Comparison of ENCODE assay signal across 8 cellular contexts in the genomic region with DNA sequence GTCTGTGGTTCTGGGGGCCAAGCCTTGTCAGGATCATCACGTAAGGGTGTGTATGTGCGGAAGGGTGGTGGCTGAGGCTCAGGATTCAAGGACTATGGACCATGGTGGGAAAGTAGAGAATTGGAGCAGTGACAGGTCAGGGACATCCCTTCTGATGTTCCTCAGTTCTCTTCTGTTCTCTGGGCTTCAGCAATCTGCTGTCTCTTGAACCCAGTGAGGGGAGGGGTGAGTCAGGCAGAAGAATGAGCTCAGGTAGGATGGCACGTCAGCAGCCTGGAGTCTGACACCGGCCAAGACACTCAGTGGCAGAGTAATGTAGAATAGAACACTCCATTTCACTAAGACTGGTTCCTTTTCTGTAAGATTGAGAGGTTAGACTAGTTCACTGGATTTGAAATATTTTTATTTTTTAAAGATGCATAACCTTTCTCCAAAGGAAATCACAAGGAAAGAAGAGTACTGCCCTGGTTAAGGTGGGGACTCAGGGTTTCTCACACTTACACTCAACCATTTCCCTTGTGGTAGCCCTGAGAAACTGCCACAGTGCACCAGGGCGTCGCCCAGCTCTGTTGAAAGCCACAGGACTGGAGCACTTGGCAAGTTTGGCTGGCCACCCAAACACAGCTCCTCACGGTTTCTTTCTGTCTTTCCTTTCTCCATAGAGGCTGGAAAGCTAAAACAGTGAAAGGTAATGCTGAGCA. TPM values are rescaled to one million over a fixed set of nuclear protein-coding genes. Genes with fewer than 3 reads are reported as not detected.
DNase-seq lines count a peak whose midpoint lies in the region; ATAC-seq, FAIRE-seq and TF ChIP-seq lines count a peak whose summit lies in the region.

No MANE protein-coding gene starts in this region.

- TF ChIP-seq CTCF in CD4-positive, alpha-beta T cell (IDR thresholded peaks at IDR 0.05): no peak
- TF ChIP-seq CTCF in HEK293 (tag by site-specific recombination; IDR thresholded peaks at IDR 0.05) (no peak), bronchial epithelial cell (IDR thresholded peaks at IDR 0.05; ENCODE audit: insufficient read depth, low read length, severe bottlenecking) (peak; percentile 40), mucosa of descending colon (IDR thresholded peaks at IDR 0.05) (no peak)

- peak; percentile 79 for ATAC-seq in CD4-positive, alpha-beta T cell (ENCODE audit: poor library complexity)
- peak; percentile 25 for ATAC-seq in SK-N-SH treated with all-trans-retinoic acid at 6 μM for 48 hours
- ATAC-seq in mucosa of descending colon: peak; percentile 10

- peak in 2 of 10 experiments; percentile 15 to 16 for DNase-seq in CD4-positive, alpha-beta T cell
- DNase-seq in bronchial epithelial cell (ENCODE audit: low read depth) (peak; percentile 88), mucosa of descending colon (peak; percentile 60 to 79 (median 72)), NCI-H146 (lab: John Stamatoyannopoulos, UW) (no peak), NCI-H2171 treated with DMSO at 0.1 percent for 48 hours (lab: John Stamatoyannopoulos, UW) (no peak), hippocampal formation (lab: John Stamatoyannopoulos, UW) (no peak)

- H3K36me3 ChIP-seq in HEK293 (ENCODE audit: control insufficient read depth in 2 of 2, insufficient read depth in 1 of 2, low read length in 2 of 2) (no peaks in the 10 kb centered on the region), bronchial epithelial cell (ENCODE audit: control insufficient read depth, insufficient read depth, low read length) (no peaks in the 10 kb centered on the region), mucosa of descending colon (ENCODE audit: low read depth) (no peaks in the 10 kb centered on the region)

- intact Hi-C loops in CD4-positive, alpha-beta T cell (cut with DNase I, micrococcal nuclease): loop anchor here in 1 of 2 experiments (2.0 kb wide), 1 partner anchor 24 kb away; a partner anchor contains a TSS
- intact Hi-C loops in mucosa of descending colon (cut with DNase I, micrococcal nuclease): no loop called here

- H3K4me3 ChIP-seq in HEK293 (ENCODE audit: low read depth, low read length) (no peak overlapping the region), bronchial epithelial cell (ENCODE audit: low read depth, low read length) (no peak overlapping the region), mucosa of descending colon (no peak overlapping the region)

- H3K27ac ChIP-seq in CD4-positive, alpha-beta T cell (ENCODE audit: low read depth, low read length): no peak overlapping the region
- no peak overlapping the region for H3K27ac ChIP-seq in HEK293 (ENCODE audit: extremely low read depth, low read depth, low read length)

- no peaks in the 10 kb centered on the region for H3K36me3 Mint-ChIP-seq in CD4-positive, alpha-beta T cell (ENCODE audit: low read depth)

- no peaks in the 10 kb centered on the region for H3K27me3 Mint-ChIP-seq in CD4-positive, alpha-beta T cell

- no peaks in the 10 kb centered on the region for H3K4me1 ChIP-seq in HEK293 (ENCODE audit: control insufficient read depth, insufficient read depth, low read length)
- H3K4me1 ChIP-seq in mucosa of descending colon (ENCODE audit: low read depth): peaks cover 66% of the 10 kb centered on the region

- H3K4me3 Mint-ChIP-seq in CD4-positive, alpha-beta T cell: peak overlapping the region; percentile 59

- H3K9me3 Mint-ChIP-seq in CD4-positive, alpha-beta T cell: no peaks in the 10 kb centered on the region

- peak overlapping the region; percentile 79 for H3K27ac Mint-ChIP-seq in CD4-positive, alpha-beta T cell

- H3K4me1 Mint-ChIP-seq in CD4-positive, alpha-beta T cell (ENCODE audit: low read depth): peaks cover 72% of the 10 kb centered on the region

- CTCF ChIA-PET in CD4-positive, alpha-beta T cell (lab: Charles Lee): interaction anchor here (0.8 to 1.2 kb wide), 2 partner anchors 21 to 150 kb away, joined by 3 read pairs; no protein-coding TSS in a partner anchor
- CTCF ChIA-PET in HEK293 (lab: Yijun Ruan, JAX): interaction anchor here (0.7 to 3.8 kb wide), 16 partner anchors 12 to 196 kb away, joined by 3 to 19 read pairs (median 4); no protein-coding TSS in a partner anchor

- no peaks in the 10 kb centered on the region for H3K9me3 ChIP-seq in CD4-positive, alpha-beta T cell (ENCODE audit: control insufficient read depth, low read length)
- no peaks in the 10 kb centered on the region for H3K9me3 ChIP-seq in HEK293 (ENCODE audit: control insufficient read depth, insufficient read depth, low read depth, low read length)
- H3K9me3 ChIP-seq in mucosa of descending colon: no peaks in the 10 kb centered on the region

- H3K27me3 ChIP-seq in CD4-positive, alpha-beta T cell (ENCODE audit: control insufficient read depth, insufficient read depth, low read length): no peaks in the 10 kb centered on the region
- H3K27me3 ChIP-seq in bronchial epithelial cell (ENCODE audit: control insufficient read depth, insufficient read depth, low read length): no peaks in the 10 kb centered on the region

- no peak for FAIRE-seq in bronchial epithelial cell (lab: Jason Lieb, UNC)

- POLR2A ChIA-PET in CD4-positive, alpha-beta T cell (lab: Charles Lee): interaction anchor here (1.0 to 2.5 kb wide), 10 partner anchors 8 to 137 kb away, joined by 3 to 13 read pairs (median 4); a partner anchor contains a TSS
- POLR2A ChIA-PET in HEK293 (lab: Yijun Ruan, JAX): interaction anchor here (0.6 to 2.2 kb wide), 5 partner anchors 21 to 200 kb away, joined by 3 to 5 read pairs (median 3); a partner anchor contains a TSS

TF ChIP-seq in HEK293, 187 proteins besides CTCF, POLR2A, EP300 and RAD21 (continues in another document):
- no peak for TF ChIP-seq ZNF843 (tag by site-specific recombination; IDR thresholded peaks at IDR 0.05)
- no peak for TF ChIP-seq ZNF549 (tag by site-specific recombination; IDR thresholded peaks at IDR 0.05)
- TF ChIP-seq, protein P1, sequence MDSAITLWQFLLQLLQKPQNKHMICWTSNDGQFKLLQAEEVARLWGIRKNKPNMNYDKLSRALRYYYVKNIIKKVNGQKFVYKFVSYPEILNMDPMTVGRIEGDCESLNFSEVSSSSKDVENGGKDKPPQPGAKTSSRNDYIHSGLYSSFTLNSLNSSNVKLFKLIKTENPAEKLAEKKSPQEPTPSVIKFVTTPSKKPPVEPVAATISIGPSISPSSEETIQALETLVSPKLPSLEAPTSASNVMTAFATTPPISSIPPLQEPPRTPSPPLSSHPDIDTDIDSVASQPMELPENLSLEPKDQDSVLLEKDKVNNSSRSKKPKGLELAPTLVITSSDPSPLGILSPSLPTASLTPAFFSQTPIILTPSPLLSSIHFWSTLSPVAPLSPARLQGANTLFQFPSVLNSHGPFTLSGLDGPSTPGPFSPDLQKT (IDR thresholded peaks at IDR 0.05; ENCODE audit: borderline replicate concordance, low read depth, low read length): no peak
- no peak for TF ChIP-seq ZNF548 (tag by site-specific recombination; IDR thresholded peaks at IDR 0.05)
- TF ChIP-seq ZNF19 (tag by site-specific recombination; IDR thresholded peaks at IDR 0.05; ENCODE audit: low read depth): no peak
- TF ChIP-seq ZNF529 (tag by site-specific recombination; IDR thresholded peaks at IDR 0.05; ENCODE audit: insufficient replicate concordance): no peak
- TF ChIP-seq PRDM1 (tag by site-specific recombination; IDR thresholded peaks at IDR 0.05): peak; percentile 43; the same call in 1 of the 2 replicates
- TF ChIP-seq KLF1 (tag by site-specific recombination; IDR thresholded peaks at IDR 0.05): 0 out of 2 replicates have a peak, but pooled peaks have one; percentile 20
- no peak for TF ChIP-seq KLF9 (tag by site-specific recombination; IDR thresholded peaks at IDR 0.05; ENCODE audit: low read depth)
- no peak for TF ChIP-seq ZSCAN30 (tag by site-specific recombination; IDR thresholded peaks at IDR 0.05)

TF ChIP-seq in SK-N-SH treated with all-trans-retinoic acid at 6 μM for 48 hours, 23 proteins besides CTCF, POLR2A, EP300 and RAD21:
- TF ChIP-seq CSDC2 (CRISPR knock-in tag; IDR thresholded peaks at IDR 0.05) (no peak), TCF4 (CRISPR knock-in tag; IDR thresholded peaks at IDR 0.05; ENCODE audit: borderline replicate concordance) (no peak), OSR1 (CRISPR knock-in tag; IDR thresholded peaks at IDR 0.05) (no peak)

RNA-seq across cellular contexts. Expression of a gene that starts 23.2 kb away (rescaled TPM):
- total RNA-seq in CD4-positive, alpha-beta T cell: 10 to 100 TPM; 12.8 to 14.1 TPM
- total RNA-seq in bronchial epithelial cell: 75.0 and 95.9 TPM in 2 replicates
- 100 to 1,000 TPM; 263 to 384 (median 312) TPM for total RNA-seq in mucosa of descending colon

Comparison
In these comparisons a context has a peak if more than half of its experiments do, and no peak if none do; other contexts are left out.
1. ATAC-seq: peak in every context shown above with its lines; median percentile 79 in CD4-positive, alpha-beta T cell; 25 in SK-N-SH treated with all-trans-retinoic acid at 6 μM for 48 hours; 10 in mucosa of descending colon.
2. DNase-seq: peak in bronchial epithelial cell (single experiment) and mucosa of descending colon (3 of 3); none in NCI-H146 (single experiment), NCI-H2171 treated with DMSO at 0.1 percent for 48 hours (single experiment) and hippocampal formation (0 of 2).